8 cellular contexts compared by ENCODE assay signal in genomic region chr11:59556883-59557205, GRCh38. TPM values are rescaled to one million over a fixed set of nuclear protein-coding genes. Genes with fewer than 3 reads are reported as not detected.
A peak's percentile ranks its signal among the peaks of the same experiment; 100 is the strongest.
DNase-seq lines count a peak whose midpoint lies in the region; ATAC-seq and TF ChIP-seq lines count a peak whose summit lies in the region.

No MANE protein-coding gene starts in this region.

- no peaks in the 10 kb centered on the region for H4K20me1 ChIP-seq in OCI-LY3 (ENCODE audit: insufficient read depth, low read length)

- POLR2A ChIA-PET in BJ (lab: Charles Lee), result interaction anchor here (0.6 to 1.3 kb wide), 2 partner anchors 9 to 253 kb away, joined by 3 to 4 read pairs; no protein-coding TSS in a partner anchor

- H3K27me3 ChIP-seq in BJ (ENCODE audit: control insufficient read depth, insufficient read depth, low read length) (no peaks in the 10 kb centered on the region), OCI-LY3 (ENCODE audit: low read depth, low read length) (no peaks in the 10 kb centered on the region), trophoblast cell (ENCODE audit: insufficient read depth, low read length) (no peaks in the 10 kb centered on the region)

- H3K27ac ChIP-seq in OCI-LY3 (ENCODE audit: low read length) (peak overlapping the region; percentile 81), trophoblast cell (ENCODE audit: low read depth, low read length) (no peak overlapping the region)

- H4K12ac ChIP-seq in trophoblast cell (ENCODE audit: low read depth, low read length), result no peak overlapping the region

- H3K4me3 ChIP-seq in BJ (ENCODE audit: low read depth, low read length), result peak overlapping the region; percentile 7; the same call in 1 of the 2 replicates
- peak overlapping the region; percentile 85 for H3K4me3 ChIP-seq in OCI-LY3 (ENCODE audit: low read length)
- H3K4me3 ChIP-seq in trophoblast cell (ENCODE audit: low read depth, low read length), result no peak overlapping the region

- CTCF ChIA-PET in BJ (lab: Yijun Ruan, JAX), result no interaction called here

- no peak for TF ChIP-seq CTCF in BJ (IDR thresholded peaks at IDR 0.05; ENCODE audit: insufficient read depth, low read depth, low read length)
- TF ChIP-seq CTCF in OCI-LY3 (IDR thresholded peaks at IDR 0.05; ENCODE audit: low read depth, low read length), result no peak

- peak overlapping the region; percentile 34 for H4K8ac ChIP-seq in trophoblast cell (ENCODE audit: low read depth, low read length)

- H3K36me3 ChIP-seq in BJ (ENCODE audit: control insufficient read depth, insufficient read depth, low read length), result no peaks in the 10 kb centered on the region
- H3K36me3 ChIP-seq in OCI-LY3 (replicated peaks; ENCODE audit: low read depth, low read length), result no peaks in the 10 kb centered on the region
- no peaks in the 10 kb centered on the region for H3K36me3 ChIP-seq in trophoblast cell (ENCODE audit: control insufficient read depth in 1 of 2, insufficient read depth in 2 of 2, low read length in 2 of 2)

- H2AK5ac ChIP-seq in trophoblast cell (ENCODE audit: low read length), result no peak overlapping the region

- DNase-seq in BJ (ENCODE audit: low read depth) (no peak), ecto neural progenitor cell (ENCODE audit: low spot score) (peak; percentile 48), trophoblast cell (no peak), HuH-7.5 (ENCODE audit: low spot score) (no peak)

- no peak overlapping the region for H3K23ac ChIP-seq in trophoblast cell (ENCODE audit: low read length)

- H2BK12ac ChIP-seq in trophoblast cell (ENCODE audit: low read length), result no peak overlapping the region

- no peaks in the 10 kb centered on the region for H3K9me3 ChIP-seq in OCI-LY3 (ENCODE audit: insufficient read depth, low read length)
- H3K9me3 ChIP-seq in trophoblast cell (ENCODE audit: insufficient read depth, low read depth, low read length), result no peaks in the 10 kb centered on the region

- peak overlapping the region; percentile 60 for H2AFZ ChIP-seq in OCI-LY3 (ENCODE audit: low read depth, low read length)
- H2AFZ ChIP-seq in trophoblast cell (ENCODE audit: insufficient read depth, low read length, poor library complexity), result peak overlapping the region; percentile 30

- peaks cover 11% of the 10 kb centered on the region for H3K79me1 ChIP-seq in trophoblast cell (ENCODE audit: low read length)

- no CpG with 5 or more reads among the region's 11 CpGs for WGBS in trophoblast cell (ENCODE audit: extremely low coverage, insufficient coverage, insufficient read length)

- H3K18ac ChIP-seq in trophoblast cell (ENCODE audit: low read length), result no peak overlapping the region

- H3K4me1 ChIP-seq in OCI-LY3 (ENCODE audit: low read length) (peaks cover 20% of the 10 kb centered on the region), trophoblast cell (ENCODE audit: control insufficient read depth in 1 of 2, insufficient read depth in 2 of 2, low read length in 2 of 2) (peaks cover 0 to 5% of the 10 kb centered on the region in 2 experiments)

- H3K4me2 ChIP-seq in OCI-LY3 (ENCODE audit: low read length), result peak overlapping the region; percentile 80
- H3K4me2 ChIP-seq in trophoblast cell (ENCODE audit: low read length), result peak overlapping the region; percentile 74

- no peak overlapping the region for H2BK120ac ChIP-seq in trophoblast cell (ENCODE audit: insufficient read depth, low read length, poor library complexity)

- H3K9ac ChIP-seq in OCI-LY3 (ENCODE audit: low read length), result peak overlapping the region; percentile 79
- no peak overlapping the region for H3K9ac ChIP-seq in trophoblast cell (ENCODE audit: low read length)

- H3K79me2 ChIP-seq in OCI-LY3 (ENCODE audit: low read length), result no peaks in the 10 kb centered on the region
- no peaks in the 10 kb centered on the region for H3K79me2 ChIP-seq in trophoblast cell (ENCODE audit: control insufficient read depth, insufficient read depth, low read length, poor library complexity)

- peak overlapping the region; percentile 27 for H4K91ac ChIP-seq in trophoblast cell (ENCODE audit: low read depth, low read length)

- no peak overlapping the region for H3K4ac ChIP-seq in trophoblast cell (ENCODE audit: low read depth, low read length)

- ATAC-seq in GM19463 (IDR thresholded peaks at IDR 0.05; ENCODE audit: unreplicated experiment) (peak; percentile 3), GM21367 (IDR thresholded peaks at IDR 0.05; ENCODE audit: unreplicated experiment) (no peak), GM18517 (IDR thresholded peaks at IDR 0.05; ENCODE audit: unreplicated experiment) (no peak)

- H2BK5ac ChIP-seq in trophoblast cell (ENCODE audit: low read depth, low read length, poor library complexity), result no peak overlapping the region

- H3K14ac ChIP-seq in trophoblast cell (ENCODE audit: low read length), result no peak overlapping the region

RNA-seq across cellular contexts. Expression of gene OR4D9, which starts 45.5 kb away (rescaled TPM):
- not detected in 2 replicates for polyA plus RNA-seq in BJ (2011; rRNA removed)
- polyA minus RNA-seq in BJ (2011; rRNA and poly(A)+ RNA removed), result not detected in 2 replicates
- polyA plus RNA-seq in trophoblast cell (2013), result not detected in 2 replicates

RNA-seq across cellular contexts. Expression of gene OR4D11, which starts 53.5 kb away (rescaled TPM):
- not detected in 2 replicates for polyA plus RNA-seq in BJ (2011; rRNA removed)
- polyA minus RNA-seq in BJ (2011; rRNA and poly(A)+ RNA removed), result not detected in 2 replicates
- polyA plus RNA-seq in trophoblast cell (2013), result not detected in 2 replicates

RNA-seq across cellular contexts. Expression of gene OSBP, which starts 58.7 kb away (rescaled TPM):
- polyA plus RNA-seq in BJ (2011; rRNA removed), result 10.0 and 16.1 TPM in 2 replicates
- 12.5 and 17.4 TPM in 2 replicates for polyA minus RNA-seq in BJ (2011; rRNA and poly(A)+ RNA removed)
- 41.7 and 41.8 TPM in 2 replicates for polyA plus RNA-seq in trophoblast cell (2013)
